ENCODE assay signal across 1 cellular context in the genomic region with DNA sequence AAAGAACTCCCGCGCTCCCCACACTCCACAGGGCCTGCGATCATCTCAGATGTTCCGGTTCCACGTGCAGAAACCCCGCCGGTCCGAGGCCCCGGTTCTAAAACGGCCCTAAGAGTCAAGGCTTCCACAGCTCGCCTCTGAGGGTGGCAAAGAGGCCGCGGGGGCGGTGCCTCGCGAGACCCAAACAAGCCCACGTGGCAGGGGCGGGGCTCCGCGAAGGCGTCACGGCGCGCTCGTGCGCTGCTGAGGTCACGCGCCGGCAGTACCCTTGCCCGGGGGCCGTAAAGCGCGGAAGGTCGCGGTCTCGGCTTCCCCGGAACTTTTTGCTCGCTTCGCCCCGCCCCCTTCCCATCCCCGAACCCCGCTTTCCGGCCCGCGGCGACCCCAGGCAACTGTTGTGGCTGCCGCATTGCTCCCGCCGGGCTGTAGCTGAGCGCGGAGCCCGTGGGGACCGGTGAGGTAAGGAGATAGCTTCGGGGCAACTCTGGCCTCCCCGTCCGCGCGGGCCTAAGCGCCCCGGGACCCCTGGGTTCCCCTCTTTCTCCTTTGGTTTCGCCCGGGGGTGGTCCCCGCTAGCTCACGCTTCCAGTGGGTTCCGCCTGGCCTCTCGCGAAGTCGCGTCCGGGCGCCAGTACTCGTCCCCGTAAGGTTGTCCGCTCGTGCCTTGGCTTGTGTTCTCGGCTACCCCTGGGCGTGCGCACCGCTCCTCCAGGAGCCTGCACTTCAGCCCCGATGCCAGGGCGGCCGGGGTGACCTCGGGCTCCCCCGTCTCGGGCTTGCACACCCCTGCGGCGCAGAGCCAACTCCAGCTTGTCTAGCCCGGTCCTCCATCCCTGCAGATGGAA.
TF ChIP-seq lines count a peak whose summit lies in the region.

A gene (plus strand): TSS at position 351 of the 845 bp plus-strand sequence. CDS start 6,161 bp downstream, outside the sequence.

TF ChIP-seq in HCT116, 20 proteins besides CTCF, POLR2A, EP300 and RAD21 (continued from another document):
- TF ChIP-seq, protein P1, sequence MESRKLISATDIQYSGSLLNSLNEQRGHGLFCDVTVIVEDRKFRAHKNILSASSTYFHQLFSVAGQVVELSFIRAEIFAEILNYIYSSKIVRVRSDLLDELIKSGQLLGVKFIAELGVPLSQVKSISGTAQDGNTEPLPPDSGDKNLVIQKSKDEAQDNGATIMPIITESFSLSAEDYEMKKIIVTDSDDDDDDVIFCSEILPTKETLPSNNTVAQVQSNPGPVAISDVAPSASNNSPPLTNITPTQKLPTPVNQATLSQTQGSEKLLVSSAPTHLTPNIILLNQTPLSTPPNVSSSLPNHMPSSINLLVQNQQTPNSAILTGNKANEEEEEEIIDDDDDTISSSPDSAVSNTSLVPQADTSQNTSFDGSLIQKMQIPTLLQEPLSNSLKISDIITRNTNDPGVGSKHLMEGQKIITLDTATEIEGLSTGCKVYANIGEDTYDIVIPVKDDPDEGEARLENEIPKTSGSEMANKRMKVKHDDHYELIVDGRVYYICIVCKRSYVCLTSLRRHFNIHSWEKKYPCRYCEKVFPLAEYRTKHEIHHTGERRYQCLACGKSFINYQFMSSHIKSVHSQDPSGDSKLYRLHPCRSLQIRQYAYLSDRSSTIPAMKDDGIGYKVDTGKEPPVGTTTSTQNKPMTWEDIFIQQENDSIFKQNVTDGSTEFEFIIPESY (IDR thresholded peaks at IDR 0.05; ENCODE audit: extremely low read depth, insufficient replicate concordance, low read length) = peak; percentile 37
- TF ChIP-seq, protein P2, sequence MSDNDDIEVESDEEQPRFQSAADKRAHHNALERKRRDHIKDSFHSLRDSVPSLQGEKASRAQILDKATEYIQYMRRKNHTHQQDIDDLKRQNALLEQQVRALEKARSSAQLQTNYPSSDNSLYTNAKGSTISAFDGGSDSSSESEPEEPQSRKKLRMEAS (IDR thresholded peaks at IDR 0.05) = peak; percentile 88
- TF ChIP-seq EGR1 (IDR thresholded peaks at IDR 0.05; ENCODE audit: low read depth) = peak; percentile 81
